1 cellular context compared by ENCODE assay signal in genomic region chr4:113975578-113975977, GRCh38.
TF ChIP-seq lines count a peak whose summit lies in the region.

No MANE protein-coding gene starts in this region.

TF ChIP-seq in SK-N-SH treated with all-trans-retinoic acid at 6 μM for 48 hours, 23 proteins besides CTCF, POLR2A, EP300 and RAD21 (continued from another document):
- TF ChIP-seq TSHZ2 (CRISPR knock-in tag; IDR thresholded peaks at IDR 0.05) = no peak
- TF ChIP-seq CSRNP3 (CRISPR knock-in tag; IDR thresholded peaks at IDR 0.05) = no peak
- TF ChIP-seq ZFP30 (CRISPR knock-in tag; IDR thresholded peaks at IDR 0.05) = no peak
- no peak for TF ChIP-seq CREB5 (CRISPR knock-in tag; IDR thresholded peaks at IDR 0.05; ENCODE audit: low read depth)
- TF ChIP-seq ZFP3 (CRISPR knock-in tag; IDR thresholded peaks at IDR 0.05) = no peak
- no peak for TF ChIP-seq ZC3H10 (CRISPR knock-in tag; IDR thresholded peaks at IDR 0.05)
- TF ChIP-seq ISL1 (CRISPR knock-in tag; IDR thresholded peaks at IDR 0.05) = no peak
